In the genomic region with DNA sequence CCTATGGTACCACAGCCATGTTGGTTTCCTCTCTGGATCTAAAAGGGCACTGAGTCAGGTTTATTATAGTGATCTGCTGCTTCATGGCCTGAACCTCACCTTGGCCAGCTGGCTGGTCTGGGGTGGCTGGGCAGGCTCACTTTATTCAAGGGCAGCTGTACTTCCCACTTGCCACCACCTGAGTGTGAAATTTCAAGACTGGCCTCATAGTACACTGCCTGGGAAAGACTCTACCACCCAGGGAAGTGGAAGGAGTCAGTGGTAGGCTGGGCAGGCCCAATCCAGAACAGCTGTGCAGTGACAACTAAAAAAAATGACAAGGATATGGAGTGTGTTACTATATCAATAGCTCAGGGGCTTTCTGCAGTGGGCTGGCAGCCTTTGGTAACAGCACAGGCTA, we compare ENCODE assay signal across 19 cellular contexts. TPM values are rescaled to one million over a fixed set of nuclear protein-coding genes. Genes with fewer than 3 reads are reported as not detected.
DNase-seq lines count a peak whose midpoint lies in the region; ATAC-seq lines count a peak whose summit lies in the region.
"Had no signal": no experiment of that assay in that cellular context is flagged by ENCODE, and none has a peak within 500 bp of the region (broad histone marks: within the 10 kb centered on the region; RNA-seq: fewer than 3 reads in every experiment).

No MANE protein-coding gene starts in this region.

- no peaks in the 10 kb centered on the region for H3K9me3 ChIP-seq in CD4-positive, alpha-beta memory T cell (ENCODE audit: control insufficient read depth in 1 of 2, low read length in 2 of 2)
- no peaks in the 10 kb centered on the region for H3K9me3 ChIP-seq in naive thymus-derived CD4-positive, alpha-beta T cell (ENCODE audit: control insufficient read depth in 2 of 3, low read length in 3 of 3)

- H3K27me3 Mint-ChIP-seq in activated T-cell treated with anti-CD3 and anti-CD28 coated beads, Interleukin-2, amount 50 U/mL, for 24 hours, result no peaks in the 10 kb centered on the region
- H3K27me3 Mint-ChIP-seq in CD4-positive, alpha-beta memory T cell, result no peaks in the 10 kb centered on the region
- H3K27me3 Mint-ChIP-seq in activated CD4-positive, alpha-beta memory T cell treated with anti-CD3 and anti-CD28 coated beads, Interleukin-2, amount 10 ng/mL, durations not matched to agents 7 days and 5 days, result no peaks in the 10 kb centered on the region
- H3K27me3 Mint-ChIP-seq in naive thymus-derived CD4-positive, alpha-beta T cell, result no peaks in the 10 kb centered on the region

- H3K4me1 ChIP-seq in CD4-positive, alpha-beta memory T cell (ENCODE audit: insufficient read depth, low read length), result peaks cover 17% of the 10 kb centered on the region
- H3K4me1 ChIP-seq in naive thymus-derived CD4-positive, alpha-beta T cell (ENCODE audit: control insufficient read depth in 2 of 2, insufficient read depth in 2 of 2, low read length in 2 of 2), result peaks cover 9 to 15% of the 10 kb centered on the region in 2 donors

- H3K36me3 Mint-ChIP-seq in activated T-cell treated with anti-CD3 and anti-CD28 coated beads, Interleukin-2, amount 50 U/mL, for 24 hours (ENCODE audit: low read depth), result peaks cover 88% of the 10 kb centered on the region
- peaks cover 36 to 63% of the 10 kb centered on the region in 2 donors for H3K36me3 Mint-ChIP-seq in CD4-positive, alpha-beta memory T cell
- peaks cover 66% of the 10 kb centered on the region for H3K36me3 Mint-ChIP-seq in activated CD4-positive, alpha-beta memory T cell treated with anti-CD3 and anti-CD28 coated beads, Interleukin-2, amount 10 ng/mL, durations not matched to agents 7 days and 5 days (ENCODE audit: low read depth)
- H3K36me3 Mint-ChIP-seq in naive thymus-derived CD4-positive, alpha-beta T cell, result peaks cover 13 to 52% (median 35%) of the 10 kb centered on the region in 5 donors

- no peaks in the 10 kb centered on the region for H3K9me3 Mint-ChIP-seq in activated T-cell treated with anti-CD3 and anti-CD28 coated beads, Interleukin-2, amount 50 U/mL, for 24 hours
- H3K9me3 Mint-ChIP-seq in CD4-positive, alpha-beta memory T cell, result no peaks in the 10 kb centered on the region
- H3K9me3 Mint-ChIP-seq in activated CD4-positive, alpha-beta memory T cell treated with anti-CD3 and anti-CD28 coated beads, Interleukin-2, amount 10 ng/mL, durations not matched to agents 7 days and 5 days, result no peaks in the 10 kb centered on the region
- peaks cover 0 to 1% (median 0%) of the 10 kb centered on the region in 11 donors for H3K9me3 Mint-ChIP-seq in naive thymus-derived CD4-positive, alpha-beta T cell
- H3K9me3 Mint-ChIP-seq: GM23338, H9 had no signal

- intact Hi-C loops in CD4-positive, alpha-beta memory T cell (cut with micrococcal nuclease), result no loop called here
- intact Hi-C loops in posterior vena cava (cut with DNase I), result no loop called here
- intact Hi-C loops in naive thymus-derived CD4-positive, alpha-beta T cell (cut with micrococcal nuclease), result no loop called here

- ATAC-seq in naive thymus-derived CD4-positive, alpha-beta T cell, result no peak
- no peak for ATAC-seq in HG02571 (IDR thresholded peaks at IDR 0.05; ENCODE audit: unreplicated experiment)
- ATAC-seq: GM23338 had no signal

- peaks cover 26% of the 10 kb centered on the region for H3K36me3 ChIP-seq in CD4-positive, alpha-beta memory T cell (ENCODE audit: insufficient read depth, low read length)
- H3K36me3 ChIP-seq in naive thymus-derived CD4-positive, alpha-beta T cell (ENCODE audit: control insufficient read depth in 2 of 3, insufficient read depth in 3 of 3, low read length in 3 of 3), result peaks cover 7 to 77% (median 9%) of the 10 kb centered on the region in 3 experiments

- H3K27ac Mint-ChIP-seq in activated T-cell treated with anti-CD3 and anti-CD28 coated beads, Interleukin-2, amount 50 U/mL, for 24 hours, result peak overlapping the region; percentile 53
- peak overlapping the region in 4 of 7 donors; percentile 22 to 62 (median 43) for H3K27ac Mint-ChIP-seq in CD4-positive, alpha-beta memory T cell
- H3K27ac Mint-ChIP-seq in activated CD4-positive, alpha-beta memory T cell treated with anti-CD3 and anti-CD28 coated beads, Interleukin-2, amount 10 ng/mL, durations not matched to agents 7 days and 5 days, result peak overlapping the region; percentile 11
- peak overlapping the region in 3 of 9 donors; percentile 26 to 90 (median 56) for H3K27ac Mint-ChIP-seq in naive thymus-derived CD4-positive, alpha-beta T cell
- H3K27ac Mint-ChIP-seq: GM23338, H9 had no signal

- H3K4me3 ChIP-seq in CD4-positive, alpha-beta memory T cell (ENCODE audit: low read length in 2 of 2), result no peak overlapping the region
- no peak overlapping the region for H3K4me3 ChIP-seq in naive thymus-derived CD4-positive, alpha-beta T cell (ENCODE audit: low read length)
- H3K4me3 ChIP-seq: GM23338 had no signal

- no peak overlapping the region for H3K27ac ChIP-seq in CD4-positive, alpha-beta memory T cell (ENCODE audit: low read depth, low read length)
- H3K27ac ChIP-seq in naive thymus-derived CD4-positive, alpha-beta T cell (ENCODE audit: low read depth, low read length), result no peak overlapping the region
- H3K27ac ChIP-seq: HL-60, RWPE1 had no signal

- no peaks in the 10 kb centered on the region for H3K27me3 ChIP-seq in CD4-positive, alpha-beta memory T cell (ENCODE audit: insufficient read depth, low read length)
- no peaks in the 10 kb centered on the region for H3K27me3 ChIP-seq in naive thymus-derived CD4-positive, alpha-beta T cell (ENCODE audit: control insufficient read depth in 2 of 2, insufficient read depth in 2 of 2, low read length in 2 of 2)

- H3K4me3 Mint-ChIP-seq in activated T-cell treated with anti-CD3 and anti-CD28 coated beads, Interleukin-2, amount 50 U/mL, for 24 hours, result no peak overlapping the region
- no peak overlapping the region for H3K4me3 Mint-ChIP-seq in CD4-positive, alpha-beta memory T cell
- H3K4me3 Mint-ChIP-seq in activated CD4-positive, alpha-beta memory T cell treated with anti-CD3 and anti-CD28 coated beads, Interleukin-2, amount 10 ng/mL, durations not matched to agents 7 days and 5 days, result no peak overlapping the region
- H3K4me3 Mint-ChIP-seq in naive thymus-derived CD4-positive, alpha-beta T cell, result no peak overlapping the region
- H3K4me3 Mint-ChIP-seq: GM23338, H9 had no signal

- POLR2A ChIA-PET in CD4-positive, alpha-beta memory T cell (lab: Charles Lee; ENCODE audit: partially characterized antibody), result interaction anchor here (0.8 to 2.3 kb wide), 3 partner anchors 9 to 23 kb away, joined by 3 to 12 read pairs (median 4); partner anchors contain the start of genes IMP3 and SNUPN
- POLR2A ChIA-PET in activated CD4-positive, alpha-beta memory T cell treated with anti-CD3 and anti-CD28 coated beads, Interleukin-2, amount 10 ng/mL, durations not matched to agents 7 days and 5 days (lab: Charles Lee), result interaction anchor here (1.0 to 2.1 kb wide), 3 partner anchors 9 to 19 kb away, joined by 4 to 9 read pairs (median 5); partner anchors contain the start of gene SNUPN
- POLR2A ChIA-PET in naive thymus-derived CD4-positive, alpha-beta T cell (lab: Charles Lee), result no interaction called here

- CTCF ChIA-PET in CD4-positive, alpha-beta memory T cell (lab: Charles Lee; ENCODE audit: partially characterized antibody), result no interaction called here
- CTCF ChIA-PET in activated CD4-positive, alpha-beta memory T cell treated with anti-CD3 and anti-CD28 coated beads, Interleukin-2, amount 10 ng/mL, durations not matched to agents 7 days and 5 days (lab: Charles Lee), result no interaction called here
- CTCF ChIA-PET in naive thymus-derived CD4-positive, alpha-beta T cell (lab: Charles Lee), result no interaction called here

- DNase-seq in activated T-cell treated with anti-CD3 and anti-CD28 coated beads, Interleukin-2, amount 50 U/mL, for 24 hours, result no peak
- no peak for DNase-seq in activated T-cell treated with anti-CD3 and anti-CD28 coated beads, Interleukin-2, amount 50 U/mL, for 1 hour
- DNase-seq in CD4-positive, alpha-beta memory T cell, result no peak
- no peak for DNase-seq in activated CD4-positive, alpha-beta memory T cell treated with anti-CD3 and anti-CD28 coated beads, Interleukin-2, amount 10 ng/mL, durations not matched to agents 7 days and 5 days
- DNase-seq in posterior vena cava (ENCODE audit: low spot score), result peak; percentile 9
- DNase-seq in naive thymus-derived CD4-positive, alpha-beta T cell, result no peak
- DNase-seq: 8988T, H9, NCI-H1092, NCI-H1417 treated with DMSO at 0.1 percent for 48 hours, NCI-H1694 treated with DMSO at 0.1 percent for 48 hours, NCI-H2081, NCI-H2227 treated with DMSO at 0.1 percent for 48 hours, NCI-H526 treated with DMSO at 0.1 percent for 48 hours, SHP77 had no signal

- peaks cover 28% of the 10 kb centered on the region for H3K4me1 Mint-ChIP-seq in activated T-cell treated with anti-CD3 and anti-CD28 coated beads, Interleukin-2, amount 50 U/mL, for 24 hours (ENCODE audit: low read depth)
- peaks cover 17 to 28% (median 24%) of the 10 kb centered on the region in 4 donors for H3K4me1 Mint-ChIP-seq in CD4-positive, alpha-beta memory T cell
- H3K4me1 Mint-ChIP-seq in activated CD4-positive, alpha-beta memory T cell treated with anti-CD3 and anti-CD28 coated beads, Interleukin-2, amount 10 ng/mL, durations not matched to agents 7 days and 5 days, result peaks cover 22% of the 10 kb centered on the region
- H3K4me1 Mint-ChIP-seq in naive thymus-derived CD4-positive, alpha-beta T cell, result peaks cover 20 to 30% (median 22%) of the 10 kb centered on the region in 7 donors
- H3K4me1 Mint-ChIP-seq: GM23338, H9 had no signal

RNA-seq across cellular contexts. Expression of gene SNUPN, which starts 8.8 kb away (rescaled TPM):
- 10 to 100 TPM; 21.0 to 23.5 TPM for total RNA-seq in CD4-positive, alpha-beta memory T cell
- polyA plus RNA-seq in CD4-positive, alpha-beta memory T cell, result 10 to 100 TPM; 25.2 to 35.2 TPM
- 10 to 100 TPM; 29.6 to 30.9 TPM for total RNA-seq in activated CD4-positive, alpha-beta memory T cell treated with anti-CD3 and anti-CD28 coated beads, Interleukin-2, amount 10 ng/mL, durations not matched to agents 7 days and 5 days
- total RNA-seq in posterior vena cava, result 10 to 100 TPM; 17.2 to 22.5 TPM
- 10 to 100 TPM; 16.5 to 33.2 (median 21.5) TPM for total RNA-seq in naive thymus-derived CD4-positive, alpha-beta T cell
- polyA plus RNA-seq in naive thymus-derived CD4-positive, alpha-beta T cell, result 10 to 100 TPM; 41.1 to 51.5 TPM

RNA-seq across cellular contexts. Expression of gene IMP3, which starts 23.3 kb away (rescaled TPM):
- total RNA-seq in CD4-positive, alpha-beta memory T cell, result 10 to 100 TPM; 85.5 to 96.9 TPM
- 100 to 1,000 TPM; 191 to 211 TPM for polyA plus RNA-seq in CD4-positive, alpha-beta memory T cell
- 10 to 100 TPM; 72.3 to 75.5 TPM for total RNA-seq in activated CD4-positive, alpha-beta memory T cell treated with anti-CD3 and anti-CD28 coated beads, Interleukin-2, amount 10 ng/mL, durations not matched to agents 7 days and 5 days
- 10 to 100 TPM; 29.0 to 34.1 TPM for total RNA-seq in posterior vena cava
- total RNA-seq in naive thymus-derived CD4-positive, alpha-beta T cell, result 100 to 1,000 TPM in 1 of 5 experiments, 10 to 100 TPM in 4; 32.3 to 100 (median 89.5) TPM
- polyA plus RNA-seq in naive thymus-derived CD4-positive, alpha-beta T cell, result 100 to 1,000 TPM; 232 to 325 TPM

RNA-seq across cellular contexts. Expression of gene SNX33, which starts 30.9 kb away (rescaled TPM):
- 1 to 10 TPM; 3.5 to 3.8 TPM for total RNA-seq in CD4-positive, alpha-beta memory T cell
- polyA plus RNA-seq in CD4-positive, alpha-beta memory T cell, result 1 to 10 TPM in 1 of 2 donors, under 1 TPM in 1; 0.33 to 1.6 TPM
- 1 to 10 TPM; 1.8 to 1.9 TPM for total RNA-seq in activated CD4-positive, alpha-beta memory T cell treated with anti-CD3 and anti-CD28 coated beads, Interleukin-2, amount 10 ng/mL, durations not matched to agents 7 days and 5 days
- total RNA-seq in posterior vena cava, result 10 to 100 TPM; 23.8 to 30.9 TPM
- 1 to 10 TPM in 4 of 5 experiments, under 1 TPM in 1; 0.94 to 3.4 (median 1.4) TPM for total RNA-seq in naive thymus-derived CD4-positive, alpha-beta T cell
- under 1 TPM; 0.13 to 0.22 TPM for polyA plus RNA-seq in naive thymus-derived CD4-positive, alpha-beta T cell

RNA-seq across cellular contexts. Expression of gene PTPN9, which starts 37.7 kb away (rescaled TPM):
- total RNA-seq in CD4-positive, alpha-beta memory T cell, result 10 to 100 TPM; 15.9 to 16.6 TPM
- polyA plus RNA-seq in CD4-positive, alpha-beta memory T cell, result 10 to 100 TPM; 26.5 to 31.7 TPM
- total RNA-seq in activated CD4-positive, alpha-beta memory T cell treated with anti-CD3 and anti-CD28 coated beads, Interleukin-2, amount 10 ng/mL, durations not matched to agents 7 days and 5 days, result 10 to 100 TPM; 41.4 to 41.6 TPM
- total RNA-seq in posterior vena cava, result 10 to 100 TPM; 21.7 to 23.5 TPM
- total RNA-seq in naive thymus-derived CD4-positive, alpha-beta T cell, result 10 to 100 TPM; 11.2 to 35.6 (median 15.7) TPM
- polyA plus RNA-seq in naive thymus-derived CD4-positive, alpha-beta T cell, result 10 to 100 TPM; 14.3 to 20.7 TPM

Comparison
In these comparisons a context has a peak if more than half of its experiments do, and no peak if none do; other contexts are left out.
1. RNA of gene SNX33, which starts 30.9 kb away (total RNA-seq): 23.8 to 30.9 TPM in posterior vena cava; 3.5 to 3.8 TPM in CD4-positive, alpha-beta memory T cell, 1.8 to 1.9 TPM in activated CD4-positive, alpha-beta memory T cell treated with anti-CD3 and anti-CD28 coated beads, Interleukin-2, amount 10 ng/mL, durations not matched to agents 7 days and 5 days and 0.94 to 3.4 TPM in naive thymus-derived CD4-positive, alpha-beta T cell; every median in the first group is over 4 times any median in the second.